In the genomic region with DNA sequence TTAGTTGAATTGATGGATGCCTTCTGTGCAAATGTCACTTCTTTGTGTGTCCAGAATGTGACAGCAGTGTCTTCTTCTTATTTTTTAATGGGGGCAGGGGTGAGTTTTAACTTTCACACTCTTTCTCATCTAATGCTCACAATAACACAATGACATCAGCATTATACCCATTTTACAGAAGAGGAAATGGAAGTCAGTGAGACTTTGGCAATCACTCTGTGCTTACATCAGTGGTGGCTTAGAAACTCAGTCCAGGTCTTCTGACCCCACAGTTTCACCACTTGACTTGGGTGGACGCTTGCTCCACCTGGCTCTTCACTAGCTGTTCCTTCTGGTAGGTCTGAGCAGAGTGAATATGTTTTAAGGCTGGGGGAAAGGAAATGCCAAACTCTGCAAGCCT, we compare ENCODE assay signal across 21 cellular contexts.
A peak's percentile ranks its signal among the peaks of the same experiment; 100 is the strongest.
DNase-seq lines count a peak whose midpoint lies in the region; ATAC-seq lines count a peak whose summit lies in the region.
"Had no signal": no experiment of that assay in that cellular context is flagged by ENCODE, and none has a peak within 500 bp of the region (broad histone marks: within the 10 kb centered on the region; RNA-seq: fewer than 3 reads in every experiment).

No MANE protein-coding gene starts in this region.

- H3K27ac Mint-ChIP-seq in activated T-cell treated with anti-CD3 and anti-CD28 coated beads, Interleukin-2, amount 50 U/mL, for 72 hours: peak overlapping the region; percentile 17
- peak overlapping the region; percentile 28 for H3K27ac Mint-ChIP-seq in activated CD8-positive, alpha-beta T cell treated with anti-CD3 and anti-CD28 coated beads, Interleukin-2, amount 10 ng/mL, durations not matched to agents 7 days and 5 days
- peak overlapping the region; percentile 14 for H3K27ac Mint-ChIP-seq in central memory CD8-positive, alpha-beta T cell (ENCODE audit: low read depth)
- peak overlapping the region; percentile 32 for H3K27ac Mint-ChIP-seq in stimulated activated effector memory CD8-positive, alpha-beta T cell treated with anti-CD3 and anti-CD28 coated beads, Interleukin-12 subunit alpha, Interleukin-12 subunit beta, amount 100 ng/mL, for 72 hours

- peaks cover 4 to 9% of the 10 kb centered on the region in 2 donors for H3K9me3 Mint-ChIP-seq in activated T-cell treated with anti-CD3 and anti-CD28 coated beads, Interleukin-2, amount 50 U/mL, for 72 hours
- peaks cover 23% of the 10 kb centered on the region for H3K9me3 Mint-ChIP-seq in activated CD8-positive, alpha-beta T cell treated with anti-CD3 and anti-CD28 coated beads, Interleukin-2, amount 10 ng/mL, durations not matched to agents 7 days and 5 days (ENCODE audit: insufficient read depth)
- H3K9me3 Mint-ChIP-seq in central memory CD8-positive, alpha-beta T cell: no peaks in the 10 kb centered on the region
- peaks cover 4% of the 10 kb centered on the region for H3K9me3 Mint-ChIP-seq in stimulated activated effector memory CD8-positive, alpha-beta T cell treated with anti-CD3 and anti-CD28 coated beads, Interleukin-12 subunit alpha, Interleukin-12 subunit beta, amount 100 ng/mL, for 72 hours

- H3K27me3 Mint-ChIP-seq in activated T-cell treated with anti-CD3 and anti-CD28 coated beads, Interleukin-2, amount 50 U/mL, for 72 hours (ENCODE audit: low read depth): no peaks in the 10 kb centered on the region
- no peaks in the 10 kb centered on the region for H3K27me3 Mint-ChIP-seq in activated CD8-positive, alpha-beta T cell treated with anti-CD3 and anti-CD28 coated beads, Interleukin-2, amount 10 ng/mL, durations not matched to agents 7 days and 5 days (ENCODE audit: low read depth)
- H3K27me3 Mint-ChIP-seq in central memory CD8-positive, alpha-beta T cell: no peaks in the 10 kb centered on the region
- H3K27me3 Mint-ChIP-seq: CD4-positive, alpha-beta T cell had no signal

- POLR2A ChIA-PET in activated CD8-positive, alpha-beta T cell treated with anti-CD3 and anti-CD28 coated beads, Interleukin-2, amount 10 ng/mL, durations not matched to agents 7 days and 5 days (lab: Charles Lee): interaction anchor here (0.5 kb wide), 1 partner anchor 386 kb away, joined by 4 read pairs; no protein-coding TSS in a partner anchor

- peaks cover 30 to 64% of the 10 kb centered on the region in 2 donors for H3K36me3 Mint-ChIP-seq in activated T-cell treated with anti-CD3 and anti-CD28 coated beads, Interleukin-2, amount 50 U/mL, for 72 hours (ENCODE audit: insufficient read depth in 2 of 2)
- peaks cover 84% of the 10 kb centered on the region for H3K36me3 Mint-ChIP-seq in activated CD8-positive, alpha-beta T cell treated with anti-CD3 and anti-CD28 coated beads, Interleukin-2, amount 10 ng/mL, durations not matched to agents 7 days and 5 days (ENCODE audit: low read depth)
- H3K36me3 Mint-ChIP-seq in central memory CD8-positive, alpha-beta T cell (ENCODE audit: insufficient read depth): peaks cover 75% of the 10 kb centered on the region
- H3K36me3 Mint-ChIP-seq in stimulated activated effector memory CD8-positive, alpha-beta T cell treated with anti-CD3 and anti-CD28 coated beads, Interleukin-12 subunit alpha, Interleukin-12 subunit beta, amount 100 ng/mL, for 72 hours: peaks cover 83% of the 10 kb centered on the region

- ATAC-seq in activated T-cell treated with anti-CD3 and anti-CD28 coated beads, Interleukin-2, amount 50 U/mL, for 72 hours (replicated peaks in 1 of 2): no peak
- ATAC-seq in activated CD8-positive, alpha-beta T cell treated with anti-CD3 and anti-CD28 coated beads, Interleukin-2, amount 10 ng/mL, durations not matched to agents 7 days and 5 days: no peak
- no peak for ATAC-seq in central memory CD8-positive, alpha-beta T cell (replicated peaks; ENCODE audit: extremely low read depth, poor library complexity, severe bottlenecking)
- ATAC-seq in stimulated activated effector memory CD8-positive, alpha-beta T cell treated with anti-CD3 and anti-CD28 coated beads, Interleukin-12 subunit alpha, Interleukin-12 subunit beta, amount 100 ng/mL, for 72 hours: no peak
- ATAC-seq: A549 had no signal

- CTCF ChIA-PET in activated CD8-positive, alpha-beta T cell treated with anti-CD3 and anti-CD28 coated beads, Interleukin-2, amount 10 ng/mL, durations not matched to agents 7 days and 5 days (lab: Charles Lee): interaction anchor here (1.3 to 1.4 kb wide), 2 partner anchors 10 to 18 kb away, joined by 3 to 6 read pairs; no protein-coding TSS in a partner anchor

- peaks cover 17% of the 10 kb centered on the region for H3K4me1 Mint-ChIP-seq in activated T-cell treated with anti-CD3 and anti-CD28 coated beads, Interleukin-2, amount 50 U/mL, for 72 hours (ENCODE audit: low read depth)
- peaks cover 20% of the 10 kb centered on the region for H3K4me1 Mint-ChIP-seq in activated CD8-positive, alpha-beta T cell treated with anti-CD3 and anti-CD28 coated beads, Interleukin-2, amount 10 ng/mL, durations not matched to agents 7 days and 5 days (ENCODE audit: low read depth)
- peaks cover 23% of the 10 kb centered on the region for H3K4me1 Mint-ChIP-seq in central memory CD8-positive, alpha-beta T cell
- peaks cover 43% of the 10 kb centered on the region for H3K4me1 Mint-ChIP-seq in stimulated activated effector memory CD8-positive, alpha-beta T cell treated with anti-CD3 and anti-CD28 coated beads, Interleukin-12 subunit alpha, Interleukin-12 subunit beta, amount 100 ng/mL, for 72 hours

- no peak overlapping the region for H3K4me3 Mint-ChIP-seq in activated T-cell treated with anti-CD3 and anti-CD28 coated beads, Interleukin-2, amount 50 U/mL, for 72 hours
- no peak overlapping the region for H3K4me3 Mint-ChIP-seq in activated CD8-positive, alpha-beta T cell treated with anti-CD3 and anti-CD28 coated beads, Interleukin-2, amount 10 ng/mL, durations not matched to agents 7 days and 5 days
- no peak overlapping the region for H3K4me3 Mint-ChIP-seq in central memory CD8-positive, alpha-beta T cell
- H3K4me3 Mint-ChIP-seq in stimulated activated effector memory CD8-positive, alpha-beta T cell treated with anti-CD3 and anti-CD28 coated beads, Interleukin-12 subunit alpha, Interleukin-12 subunit beta, amount 100 ng/mL, for 72 hours: no peak overlapping the region
- H3K4me3 Mint-ChIP-seq: CD4-positive, alpha-beta T cell had no signal

- DNase-seq in activated T-cell treated with anti-CD3 and anti-CD28 coated beads, Interleukin-2, amount 50 U/mL, for 72 hours: no peak
- DNase-seq in activated T-cell treated with anti-CD3 and anti-CD28 coated beads, Interleukin-2, amount 50 U/mL, for 1 hour: no peak
- DNase-seq in activated CD8-positive, alpha-beta T cell treated with anti-CD3 and anti-CD28 coated beads, Interleukin-2, amount 10 ng/mL, durations not matched to agents 7 days and 5 days: no peak
- DNase-seq in central memory CD8-positive, alpha-beta T cell (ENCODE audit: low spot score in 2 of 2): no peak
- DNase-seq in stimulated activated effector memory CD8-positive, alpha-beta T cell treated with anti-CD3 and anti-CD28 coated beads, Interleukin-12 subunit alpha, Interleukin-12 subunit beta, amount 100 ng/mL, for 72 hours (ENCODE audit: low spot score in 2 of 2): no peak
- no peak for DNase-seq in NCI-H82 (lab: John Stamatoyannopoulos, UW)
- no peak for DNase-seq in activated CD4-positive, alpha-beta T cell treated with anti-CD3 and anti-CD28 coated beads for 4 hours
- DNase-seq: AML-193; CD4-positive, alpha-beta T cell; COR-L47; DMS53; IMR-90; KG1; NCI-H1048; NCI-H1417; NCI-H1694; NCI-H2029 treated with DMSO at 0.1 percent for 48 hours; NCI-H526 treated with DMSO at 0.1 percent for 48 hours; OCI-M1; SIG-M5 had no signal
